Comparison of ENCODE assay signal across 8 cellular contexts in genomic region chr2:105775809-105776559, GRCh38. TPM values are rescaled to one million over a fixed set of nuclear protein-coding genes. Genes with fewer than 3 reads are reported as not detected.
DNase-seq lines count a peak whose midpoint lies in the region; ATAC-seq and TF ChIP-seq lines count a peak whose summit lies in the region.
"Had no signal": no experiment of that assay in that cellular context is flagged by ENCODE, and none has a peak within 500 bp of the region (broad histone marks: within the 10 kb centered on the region; RNA-seq: fewer than 3 reads in every experiment).

No MANE protein-coding gene starts in this region.

- H3K4me1 ChIP-seq in trophoblast cell (ENCODE audit: control insufficient read depth in 1 of 2, insufficient read depth in 2 of 2, low read length in 2 of 2): no peaks in the 10 kb centered on the region

- no CpG with 5 or more reads among the region's 11 CpGs for WGBS in trophoblast cell (ENCODE audit: extremely low coverage, insufficient coverage, insufficient read length)

- POLR2A ChIA-PET in WTC11 (lab: Charles Lee): no interaction called here

- H2BK120ac ChIP-seq in trophoblast cell (ENCODE audit: insufficient read depth, low read length, poor library complexity): no peak overlapping the region

- H2AFZ ChIP-seq in trophoblast cell (ENCODE audit: insufficient read depth, low read length, poor library complexity): no peak overlapping the region

- no peak overlapping the region for H3K9ac ChIP-seq in trophoblast cell (ENCODE audit: low read length)

- no peak overlapping the region for H3K4me2 ChIP-seq in trophoblast cell (ENCODE audit: low read length)

- H3K27ac ChIP-seq in trophoblast cell (ENCODE audit: low read depth, low read length): no peak overlapping the region

- no peaks in the 10 kb centered on the region; the same call in 1 of the 2 replicates for H3K9me3 Mint-ChIP-seq in WTC11

- no peaks in the 10 kb centered on the region for H3K79me1 ChIP-seq in trophoblast cell (ENCODE audit: low read length)

- no peaks in the 10 kb centered on the region for H3K27me3 ChIP-seq in trophoblast cell (ENCODE audit: insufficient read depth, low read length)

- H3K36me3 Mint-ChIP-seq in WTC11: peaks cover 2% of the 10 kb centered on the region; the same call in 1 of the 2 replicates

- H3K4me1 Mint-ChIP-seq in WTC11: peaks cover 83% of the 10 kb centered on the region

- H3K9me3 ChIP-seq in trophoblast cell (ENCODE audit: insufficient read depth, low read depth, low read length): no peaks in the 10 kb centered on the region

- peaks cover 8% of the 10 kb centered on the region for H3K79me2 ChIP-seq in trophoblast cell (ENCODE audit: control insufficient read depth, insufficient read depth, low read length, poor library complexity)

- TF ChIP-seq CTCF in WTC11 (IDR thresholded peaks at IDR 0.05) (no peak), foreskin fibroblast (IDR thresholded peaks at IDR 0.05; ENCODE audit: low read depth, low read length) (no peak)

- no peak overlapping the region for H3K14ac ChIP-seq in trophoblast cell (ENCODE audit: low read length)

- peak; percentile 73 for ATAC-seq in GM18907 (IDR thresholded peaks at IDR 0.05; ENCODE audit: unreplicated experiment)
- peak; percentile 58 for ATAC-seq in HG02642 (IDR thresholded peaks at IDR 0.05; ENCODE audit: poor library complexity, unreplicated experiment)
- peak; percentile 31; the same call in 1 of the 2 replicates for ATAC-seq in WTC11
- no peak for ATAC-seq in HG03565 (IDR thresholded peaks at IDR 0.05; ENCODE audit: unreplicated experiment)

- H3K27ac Mint-ChIP-seq in WTC11: peak overlapping the region; percentile 1; the same call in 1 of the 2 replicates

- no peak overlapping the region for H4K8ac ChIP-seq in trophoblast cell (ENCODE audit: low read depth, low read length)

- H3K27me3 Mint-ChIP-seq in WTC11 (ENCODE audit: low read depth): no peaks in the 10 kb centered on the region

- no peak overlapping the region for H4K91ac ChIP-seq in trophoblast cell (ENCODE audit: low read depth, low read length)

- H3K23ac ChIP-seq in trophoblast cell (ENCODE audit: low read length): no peak overlapping the region

- no peak overlapping the region for H3K4me3 Mint-ChIP-seq in WTC11

- H2AK5ac ChIP-seq in trophoblast cell (ENCODE audit: low read length): no peak overlapping the region

- DNase-seq in WTC11 (ENCODE audit: low spot score): no peak
- no peak for DNase-seq in trophoblast cell
- DNase-seq in foreskin fibroblast: no peak
- no peak for DNase-seq in ureter (ENCODE audit: low spot score)
- DNase-seq: stimulated activated CD4-positive, alpha-beta T cell treated with anti-CD3 and anti-CD28 coated beads, Interleukin-2, amount 100 ng/mL, for 48 hours had no signal

- H3K36me3 ChIP-seq in trophoblast cell (ENCODE audit: control insufficient read depth in 1 of 2, insufficient read depth in 2 of 2, low read length in 2 of 2): peaks cover 2 to 6% of the 10 kb centered on the region in 2 experiments

- no peak overlapping the region for H2BK5ac ChIP-seq in trophoblast cell (ENCODE audit: low read depth, low read length, poor library complexity)

- CTCF ChIA-PET in WTC11 (lab: Charles Lee): no interaction called here

- H4K12ac ChIP-seq in trophoblast cell (ENCODE audit: low read depth, low read length): no peak overlapping the region

- H3K4ac ChIP-seq in trophoblast cell (ENCODE audit: low read depth, low read length): peak overlapping the region; percentile 19

- H3K18ac ChIP-seq in trophoblast cell (ENCODE audit: low read length): no peak overlapping the region

- H3K4me3 ChIP-seq in trophoblast cell (ENCODE audit: low read depth, low read length): no peak overlapping the region
- H3K4me3 ChIP-seq in foreskin fibroblast (ENCODE audit: low read depth in 1 of 2, low read length in 2 of 2): no peak overlapping the region

- H2BK12ac ChIP-seq in trophoblast cell (ENCODE audit: low read length): no peak overlapping the region

TF ChIP-seq in WTC11, 78 proteins besides CTCF, POLR2A, EP300 and RAD21 (continues in another document):
- no peak for TF ChIP-seq PRDM15 (CRISPR knock-in tag; IDR thresholded peaks at IDR 0.05)
- TF ChIP-seq USF2 (CRISPR knock-in tag; IDR thresholded peaks at IDR 0.05): no peak
- TF ChIP-seq ZNF425 (CRISPR knock-in tag; conservative IDR thresholded peaks at IDR 0.05): no peak
- TF ChIP-seq TEAD1 (CRISPR knock-in tag; IDR thresholded peaks at IDR 0.05): no peak
- no peak for TF ChIP-seq PREB (CRISPR knock-in tag; IDR thresholded peaks at IDR 0.05; ENCODE audit: borderline replicate concordance)
- TF ChIP-seq JAZF1 (CRISPR knock-in tag; IDR thresholded peaks at IDR 0.05): no peak
- no peak for TF ChIP-seq ZMAT4 (CRISPR knock-in tag; IDR thresholded peaks at IDR 0.05)
- no peak for TF ChIP-seq SMAD4 (CRISPR knock-in tag; IDR thresholded peaks at IDR 0.05)
- no peak for TF ChIP-seq TEAD4 (CRISPR knock-in tag; IDR thresholded peaks at IDR 0.05)
- TF ChIP-seq ETV6 (CRISPR knock-in tag; IDR thresholded peaks at IDR 0.05): no peak

RNA-seq across cellular contexts. Expression of gene NCK2, which starts 31.3 kb away (rescaled TPM):
- total RNA-seq in WTC11 (2021): 63.7 to 75.4 TPM (median 65.1 TPM) in 3 replicates
- polyA plus RNA-seq in trophoblast cell (2013): 48.7 and 51.4 TPM in 2 replicates
- 40.9 TPM for total RNA-seq in ureter
